24 cellular contexts compared by ENCODE assay signal in genomic region chr4:165106518-165106917, GRCh38. TPM values are rescaled to one million over a fixed set of nuclear protein-coding genes. Genes with fewer than 3 reads are reported as not detected.
"Had no signal": no experiment of that assay in that cellular context is flagged by ENCODE, and none has a peak within 500 bp of the region (broad histone marks: within the 10 kb centered on the region; RNA-seq: fewer than 3 reads in every experiment).

No MANE protein-coding gene starts in this region.

- H3K27ac ChIP-seq: heart left ventricle, tibial artery, upper lobe of left lung, uterus had no signal

- H3K27me3 ChIP-seq: heart left ventricle, tibial artery, upper lobe of left lung, uterus had no signal

- H3K4me3 Mint-ChIP-seq: dendritic cell treated with granulocyte-macrophage colony-stimulating factor and Interleukin-4, amounts not matched to agents 40 ng/mL and 50 ng/mL, for 4 days; effector memory CD8-positive, alpha-beta T cell; naive thymus-derived CD4-positive, alpha-beta T cell; nephron progenitor cell; stimulated activated memory B cell treated with anti-CD40 and anti-IgM and Interleukin-4, amounts not matched to agents 10 μg/mL and 1 μg/mL and 100 μg/mL, for 72 hours; stimulated activated naive CD8-positive, alpha-beta T cell treated with anti-CD3 and anti-CD28 coated beads, Interleukin-15, Interleukin-2, amounts not matched to agents 100 ng/mL and 50 ng/mL, for 24 hours had no signal

- DNase-seq: effector memory CD8-positive, alpha-beta T cell; erythroblast; foreskin melanocyte; heart left ventricle; hypothalamus; kidney glomerular epithelial cell; mesendoderm; naive thymus-derived CD4-positive, alpha-beta T cell; nephron progenitor cell; stimulated activated CD4-positive, alpha-beta T cell treated with anti-CD3 and anti-CD28 coated beads, Interleukin-4, amount 100 ng/mL, for 1 hour; stimulated activated CD8-positive, alpha-beta memory T cell treated with anti-CD3 and anti-CD28 coated beads, Interleukin-4, amount 100 ng/mL, for 48 hours; tibial artery; upper lobe of left lung; uterus had no signal

- H3K4me3 ChIP-seq: heart left ventricle, lung, smooth muscle cell, tibial artery, upper lobe of left lung, uterus had no signal

- H3K4me2 ChIP-seq: smooth muscle cell had no signal

- H3K4me1 ChIP-seq: tibial artery, uterus had no signal

- H3K27me3 Mint-ChIP-seq: dendritic cell treated with granulocyte-macrophage colony-stimulating factor and Interleukin-4, amounts not matched to agents 40 ng/mL and 50 ng/mL, for 4 days; effector memory CD8-positive, alpha-beta T cell; naive thymus-derived CD4-positive, alpha-beta T cell; stimulated activated memory B cell treated with anti-CD40 and anti-IgM and Interleukin-4, amounts not matched to agents 10 μg/mL and 1 μg/mL and 100 μg/mL, for 72 hours; stimulated activated naive CD8-positive, alpha-beta T cell treated with anti-CD3 and anti-CD28 coated beads, Interleukin-15, Interleukin-2, amounts not matched to agents 100 ng/mL and 50 ng/mL, for 24 hours had no signal

- H3K27ac Mint-ChIP-seq: dendritic cell treated with granulocyte-macrophage colony-stimulating factor and Interleukin-4, amounts not matched to agents 40 ng/mL and 50 ng/mL, for 4 days; nephron progenitor cell; stimulated activated memory B cell treated with anti-CD40 and anti-IgM and Interleukin-4, amounts not matched to agents 10 μg/mL and 1 μg/mL and 100 μg/mL, for 72 hours; stimulated activated naive CD8-positive, alpha-beta T cell treated with anti-CD3 and anti-CD28 coated beads, Interleukin-15, Interleukin-2, amounts not matched to agents 100 ng/mL and 50 ng/mL, for 24 hours had no signal

- H3K9me3 Mint-ChIP-seq: dendritic cell treated with granulocyte-macrophage colony-stimulating factor and Interleukin-4, amounts not matched to agents 40 ng/mL and 50 ng/mL, for 4 days; effector memory CD8-positive, alpha-beta T cell; naive thymus-derived CD4-positive, alpha-beta T cell; nephron progenitor cell; stimulated activated memory B cell treated with anti-CD40 and anti-IgM and Interleukin-4, amounts not matched to agents 10 μg/mL and 1 μg/mL and 100 μg/mL, for 72 hours; stimulated activated naive CD8-positive, alpha-beta T cell treated with anti-CD3 and anti-CD28 coated beads, Interleukin-15, Interleukin-2, amounts not matched to agents 100 ng/mL and 50 ng/mL, for 24 hours had no signal

- ATAC-seq: effector memory CD8-positive, alpha-beta T cell; heart left ventricle; naive thymus-derived CD4-positive, alpha-beta T cell; stimulated activated memory B cell treated with anti-CD40 and anti-IgM and Interleukin-4, amounts not matched to agents 10 μg/mL and 1 μg/mL and 100 μg/mL, for 72 hours had no signal

- H3K9me3 ChIP-seq: heart left ventricle, tibial artery, upper lobe of left lung, uterus had no signal

- H3K36me3 ChIP-seq: uterus had no signal

RNA-seq across cellular contexts. Expression of gene TRIM75, which starts 52.9 kb away (rescaled TPM):
- total RNA-seq: endothelial cell of umbilical vein; glomerular endothelial cell; heart left ventricle; lung; naive thymus-derived CD4-positive, alpha-beta T cell; omental fat pad; pulmonary artery endothelial cell; smooth muscle cell; temporal lobe; upper lobe of left lung; uterus had no signal
- polyA plus RNA-seq: endothelial cell of umbilical vein; heart left ventricle; lung; naive thymus-derived CD4-positive, alpha-beta T cell; smooth muscle cell had no signal
